22 cellular contexts compared by ENCODE assay signal in genomic region chr16:80703391-80704071, GRCh38.
"Had no signal": no experiment of that assay in that cellular context is flagged by ENCODE, and none has a peak within 500 bp of the region (broad histone marks: within the 10 kb centered on the region; RNA-seq: fewer than 3 reads in every experiment).

No MANE protein-coding gene starts in this region.

- H3K27ac ChIP-seq: KMS-11, PC-9 had no signal

- H3K4me3 Mint-ChIP-seq: activated B cell treated with CpG ODN at 0.5 μM for 24 hours; activated CD4-positive, alpha-beta T cell treated with anti-CD3 and anti-CD28 coated beads, Interleukin-2, amount 10 ng/mL, durations not matched to agents 24 days and 14 days; activated naive CD4-positive, alpha-beta T cell treated with anti-CD3 and anti-CD28 coated beads, Interleukin-2, amount 10 ng/mL, durations not matched to agents 7 days and 5 days; activated naive CD8-positive, alpha-beta T cell treated with anti-CD3 and anti-CD28 coated beads for 36 hours; T-cell had no signal

- ATAC-seq: T-cell had no signal

- H3K27me3 Mint-ChIP-seq: activated B cell treated with CpG ODN at 0.5 μM for 24 hours; activated CD4-positive, alpha-beta T cell treated with anti-CD3 and anti-CD28 coated beads, Interleukin-2, amount 10 ng/mL, durations not matched to agents 24 days and 14 days; activated naive CD4-positive, alpha-beta T cell treated with anti-CD3 and anti-CD28 coated beads, Interleukin-2, amount 10 ng/mL, durations not matched to agents 7 days and 5 days; activated naive CD8-positive, alpha-beta T cell treated with anti-CD3 and anti-CD28 coated beads for 36 hours; T-cell had no signal

- H3K4me2 ChIP-seq: KMS-11, PC-9 had no signal

- DNase-seq: activated B cell treated with CpG ODN at 0.5 μM for 24 hours; activated CD4-positive, alpha-beta T cell treated with anti-CD3 and anti-CD28 coated beads for 1 hour; activated CD4-positive, alpha-beta T cell treated with anti-CD3 and anti-CD28 coated beads, Interleukin-2, amount 10 ng/mL, durations not matched to agents 24 days and 14 days; activated CD4-positive, alpha-beta T cell treated with anti-CD3 and anti-CD28 coated beads, Interleukin-2, amount 50 U/mL, for 48 hours; activated gamma-delta T cell treated with Interleukin-2 at 50 U/mL for 16 hours; activated naive CD4-positive, alpha-beta T cell treated with anti-CD3 and anti-CD28 coated beads, Interleukin-2, amount 10 ng/mL, durations not matched to agents 7 days and 5 days; activated naive CD8-positive, alpha-beta T cell treated with anti-CD3 and anti-CD28 coated beads for 36 hours; activated T-cell treated with anti-CD3 and anti-CD28 coated beads for 4 hours; activated T-cell treated with anti-CD3 and anti-CD28 coated beads, Interleukin-2, amount 50 U/mL, for 48 hours; NCI-H1092; NCI-H1417; NCI-H2029; NCI-H2107; NCI-H510A treated with DMSO at 0.1 percent for 48 hours; NCI-H69; PC-9; SIG-M5; T-cell; T-helper 2 cell; T1000 had no signal

- H3K27ac Mint-ChIP-seq: activated B cell treated with CpG ODN at 0.5 μM for 24 hours; activated CD4-positive, alpha-beta T cell treated with anti-CD3 and anti-CD28 coated beads, Interleukin-2, amount 10 ng/mL, durations not matched to agents 24 days and 14 days; activated naive CD4-positive, alpha-beta T cell treated with anti-CD3 and anti-CD28 coated beads, Interleukin-2, amount 10 ng/mL, durations not matched to agents 7 days and 5 days; activated naive CD8-positive, alpha-beta T cell treated with anti-CD3 and anti-CD28 coated beads for 36 hours; activated T-helper 2 cell treated with anti-CD3 and anti-CD28 coated beads, Interferon-gamma antibody, Interleukin-2, Interleukin-4, amounts not matched to agents 10 μg/mL and 5 μg/mL and 100 μg/mL, durations not matched to agents 14 hours and 24 hours and 36 hours; T-cell had no signal

- H3K9ac ChIP-seq: KMS-11 had no signal

- H2AFZ ChIP-seq: PC-9 had no signal

- H3K9me3 Mint-ChIP-seq: activated B cell treated with CpG ODN at 0.5 μM for 24 hours had no signal

- H3K4me3 ChIP-seq: PC-9 had no signal
